17 cellular contexts compared by ENCODE assay signal in the genomic region with DNA sequence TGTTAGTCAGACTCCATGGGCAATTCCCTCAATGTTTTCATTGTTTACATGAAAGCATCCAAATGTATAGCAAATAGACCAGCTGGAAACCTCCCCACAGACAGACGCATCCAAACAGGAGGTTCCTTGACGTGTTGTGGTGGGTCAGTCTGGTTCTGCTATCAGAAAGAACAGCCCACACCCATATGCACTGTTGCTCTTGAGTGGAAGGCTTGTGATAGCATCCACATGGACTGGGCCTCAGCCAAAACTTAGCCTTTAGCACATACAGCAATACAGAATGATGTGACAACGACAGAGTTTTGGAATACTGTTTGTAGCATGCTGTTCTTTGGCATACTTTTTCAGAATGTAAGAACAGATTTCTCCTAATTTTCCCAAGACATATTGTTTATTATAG.
A peak's percentile ranks its signal among the peaks of the same experiment; 100 is the strongest.
DNase-seq lines count a peak whose midpoint lies in the region; ATAC-seq, FAIRE-seq and TF ChIP-seq lines count a peak whose summit lies in the region.
"Had no signal": no experiment of that assay in that cellular context is flagged by ENCODE, and none has a peak within 500 bp of the region (broad histone marks: within the 10 kb centered on the region; RNA-seq: fewer than 3 reads in every experiment).

No MANE protein-coding gene starts in this region.

- DNase-seq in G401 (ENCODE audit: low spot score) (peak; percentile 55), MM.1S (no peak), cerebellum (ENCODE audit: low spot score) (peak; percentile 30), neural progenitor cell (ENCODE audit: low spot score) (no peak), GM12891 (ENCODE audit: insufficient read length, low spot score) (no peak)
- DNase-seq in activated effector memory CD4-positive, alpha-beta T cell treated with Interleukin-2 at 50 U/mL for 16 hours = no peak
- DNase-seq in activated CD4-positive, alpha-beta T cell treated with anti-CD3 and anti-CD28 coated beads for 48 hours = no peak
- DNase-seq: BE2C; CD4-positive, alpha-beta memory T cell; DMS153; DMS79 treated with DMSO at 0.1 percent for 48 hours; GF-D8; H9; IMR-90 had no signal

- H3K9me3 ChIP-seq in MM.1S (replicated peaks; ENCODE audit: insufficient read depth, low read length) = no peaks in the 10 kb centered on the region
- H3K9me3 ChIP-seq in neural progenitor cell (ENCODE audit: low read depth) = no peaks in the 10 kb centered on the region
- H3K9me3 ChIP-seq: BE2C had no signal

- no peak overlapping the region for H3K4me2 ChIP-seq in MM.1S (ENCODE audit: low read depth, low read length)
- H3K4me2 ChIP-seq in neural progenitor cell = no peak overlapping the region

- H4K20me1 ChIP-seq in MM.1S (ENCODE audit: insufficient read depth, low read length) (no peaks in the 10 kb centered on the region), neural progenitor cell (ENCODE audit: low read depth) (no peaks in the 10 kb centered on the region)

- H3F3A ChIP-seq in MM.1S (ENCODE audit: insufficient read depth, low read length) (no peaks in the 10 kb centered on the region), neural progenitor cell (ENCODE audit: low read depth) (no peaks in the 10 kb centered on the region)

- H3K27ac ChIP-seq in MM.1S (ENCODE audit: low read length) (no peak overlapping the region), neural progenitor cell (no peak overlapping the region)
- H3K27ac ChIP-seq: C4-2B had no signal

- no peak overlapping the region for H3K27ac Mint-ChIP-seq in neural progenitor cell
- H3K27ac Mint-ChIP-seq: CD4-positive, alpha-beta memory T cell had no signal

- H3K27me3 ChIP-seq in MM.1S (replicated peaks; ENCODE audit: insufficient read depth, low read length) (no peaks in the 10 kb centered on the region), neural progenitor cell (no peaks in the 10 kb centered on the region)
- H3K27me3 ChIP-seq: BE2C had no signal

- H3K9ac ChIP-seq in MM.1S (ENCODE audit: low read length) (no peak overlapping the region), neural progenitor cell (no peak overlapping the region)

- H3K4me1 ChIP-seq in MM.1S (ENCODE audit: low read length) (no peaks in the 10 kb centered on the region), neural progenitor cell (no peaks in the 10 kb centered on the region)

- ATAC-seq in HG02642 (IDR thresholded peaks at IDR 0.05; ENCODE audit: poor library complexity, unreplicated experiment) = no peak

- no peak for TF ChIP-seq POLR2A in GM12891 (IDR thresholded peaks at IDR 0.05; ENCODE audit: low read depth, low read length)

- H3K4me3 Mint-ChIP-seq in neural progenitor cell = no peak overlapping the region
- H3K4me3 Mint-ChIP-seq: CD4-positive, alpha-beta memory T cell; H9 had no signal

- no peak for FAIRE-seq in GM12891 (lab: Jason Lieb, UNC)
- FAIRE-seq: D721Med had no signal

- H3K4me1 Mint-ChIP-seq in neural progenitor cell = no peaks in the 10 kb centered on the region
- H3K4me1 Mint-ChIP-seq: CD4-positive, alpha-beta memory T cell had no signal

- no peaks in the 10 kb centered on the region for H3K36me3 Mint-ChIP-seq in neural progenitor cell
- H3K36me3 Mint-ChIP-seq: CD4-positive, alpha-beta memory T cell had no signal

- H3K9me3 Mint-ChIP-seq in neural progenitor cell = no peaks in the 10 kb centered on the region
- H3K9me3 Mint-ChIP-seq: H9 had no signal

- H3K9me2 ChIP-seq in MM.1S (replicated peaks; ENCODE audit: insufficient read depth, low read length) = no peaks in the 10 kb centered on the region

- H3K27me3 Mint-ChIP-seq in neural progenitor cell (ENCODE audit: insufficient read depth, low read depth) = no peaks in the 10 kb centered on the region
- H3K27me3 Mint-ChIP-seq: CD4-positive, alpha-beta memory T cell had no signal

- TF ChIP-seq CTCF in MM.1S (IDR thresholded peaks at IDR 0.05; ENCODE audit: low read length) = no peak
- no peak for TF ChIP-seq CTCF in neural progenitor cell (IDR thresholded peaks at IDR 0.05)

- H2AFZ ChIP-seq in MM.1S (ENCODE audit: low read length) = 0 out of 2 replicates have a peak overlapping the region, but pooled peaks have one; percentile 15
- peak overlapping the region; percentile 93 for H2AFZ ChIP-seq in neural progenitor cell (replicated peaks)

- in situ Hi-C loops in G401 (cut with HindIII; ENCODE audit: low sequenced_read_pairs) = no loop called here

- H3K36me3 ChIP-seq in MM.1S (replicated peaks; ENCODE audit: insufficient read depth, low read length) (no peaks in the 10 kb centered on the region), neural progenitor cell (no peaks in the 10 kb centered on the region)
- H3K36me3 ChIP-seq: BE2C had no signal

- no peak overlapping the region for H3K4me3 ChIP-seq in MM.1S (ENCODE audit: low read length)
- no peak overlapping the region for H3K4me3 ChIP-seq in neural progenitor cell

- H3K79me2 ChIP-seq in MM.1S (ENCODE audit: low read length) (no peaks in the 10 kb centered on the region), neural progenitor cell (ENCODE audit: low read depth) (no peaks in the 10 kb centered on the region)

TF ChIP-seq in GM12891, 5 proteins besides CTCF, POLR2A, EP300 and RAD21:
- TF ChIP-seq TAF1 (IDR thresholded peaks at IDR 0.05; ENCODE audit: low read depth, low read length) (no peak), SPI1 (IDR thresholded peaks at IDR 0.05; ENCODE audit: low read depth, low read length) (no peak), POLR2AphosphoS5 (IDR thresholded peaks at IDR 0.05; ENCODE audit: low read depth, low read length) (no peak), POU2F2 (IDR thresholded peaks at IDR 0.05; ENCODE audit: low read depth, low read length) (no peak), PAX5 (IDR thresholded peaks at IDR 0.05; ENCODE audit: insufficient read depth, low read length, severe bottlenecking) (no peak)

Comparison
In these comparisons a context has a peak if more than half of its experiments do, and no peak if none do; other contexts are left out.
1. DNase-seq: peak in G401 (single experiment) and cerebellum (single experiment); none in MM.1S (single experiment), neural progenitor cell (single experiment), GM12891 (single experiment), activated effector memory CD4-positive, alpha-beta T cell treated with Interleukin-2 at 50 U/mL for 16 hours (single experiment) and activated CD4-positive, alpha-beta T cell treated with anti-CD3 and anti-CD28 coated beads for 48 hours (single experiment).